Comparison of ENCODE assay signal across 8 cellular contexts in genomic region chr16:11796227-11797165, GRCh38. TPM values are rescaled to one million over a fixed set of nuclear protein-coding genes. Genes with fewer than 3 reads are reported as not detected.
A peak's percentile ranks its signal among the peaks of the same experiment; 100 is the strongest.
DNase-seq lines count a peak whose midpoint lies in the region; ATAC-seq and TF ChIP-seq lines count a peak whose summit lies in the region.

No MANE protein-coding gene starts in this region.

- H3K27me3 ChIP-seq in BLaER1 (no peaks in the 10 kb centered on the region), neuron (ENCODE audit: insufficient read depth, low read length) (no peaks in the 10 kb centered on the region)

- H3K36me3 Mint-ChIP-seq in activated naive CD8-positive, alpha-beta T cell, result no peaks in the 10 kb centered on the region
- no peaks in the 10 kb centered on the region for H3K36me3 Mint-ChIP-seq in glutamatergic neuron (ENCODE audit: unreplicated experiment)

- peak overlapping the region; percentile 93 for H3K4me3 ChIP-seq in BLaER1
- H3K4me3 ChIP-seq in neuron (ENCODE audit: low read length), result peak overlapping the region; percentile 91

- no peaks in the 10 kb centered on the region for H3K27me3 Mint-ChIP-seq in activated naive CD8-positive, alpha-beta T cell
- H3K27me3 Mint-ChIP-seq in glutamatergic neuron (ENCODE audit: unreplicated experiment), result peaks cover 10% of the 10 kb centered on the region

- H3K4me2 ChIP-seq in BLaER1, result peak overlapping the region; percentile 96

- H3K27ac ChIP-seq in BLaER1, result peak overlapping the region; percentile 96

- peaks cover 72% of the 10 kb centered on the region for H3K4me1 ChIP-seq in BLaER1
- peaks cover 19% of the 10 kb centered on the region for H3K4me1 ChIP-seq in neuron (ENCODE audit: insufficient read depth, low read length)

- H3K9me3 Mint-ChIP-seq in activated naive CD8-positive, alpha-beta T cell (ENCODE audit: low read depth), result no peaks in the 10 kb centered on the region
- peaks cover 14% of the 10 kb centered on the region for H3K9me3 Mint-ChIP-seq in glutamatergic neuron (ENCODE audit: unreplicated experiment)

- H3K4me3 Mint-ChIP-seq in activated naive CD8-positive, alpha-beta T cell, result peak overlapping the region; percentile 90
- peak overlapping the region; percentile 89 for H3K4me3 Mint-ChIP-seq in glutamatergic neuron (ENCODE audit: unreplicated experiment)

- TF ChIP-seq CTCF in GM20000 (IDR thresholded peaks at IDR 0.05; ENCODE audit: extremely low read depth, missing control alignments) (no peak), glutamatergic neuron (IDR thresholded peaks at IDR 0.05; ENCODE audit: partially characterized antibody, unreplicated experiment) (no peak)

- peaks cover 75% of the 10 kb centered on the region for H3K4me1 Mint-ChIP-seq in activated naive CD8-positive, alpha-beta T cell (ENCODE audit: low read depth)
- H3K4me1 Mint-ChIP-seq in glutamatergic neuron (ENCODE audit: low read depth, unreplicated experiment), result peaks cover 47% of the 10 kb centered on the region

- peak overlapping the region; percentile 96 for H3K9ac ChIP-seq in BLaER1

- peak overlapping the region; percentile 84 for H2AFZ ChIP-seq in neuron (ENCODE audit: low read depth, low read length)

- no peak for ATAC-seq in HG02981 (IDR thresholded peaks at IDR 0.05; ENCODE audit: unreplicated experiment)
- no peak for ATAC-seq in GM18858 (IDR thresholded peaks at IDR 0.05; ENCODE audit: unreplicated experiment)

- H4K20me1 ChIP-seq in BLaER1, result peaks cover 49% of the 10 kb centered on the region

- H3K36me3 ChIP-seq in BLaER1 (peaks cover 29% of the 10 kb centered on the region), neuron (ENCODE audit: insufficient read depth, low read length) (peaks cover 6% of the 10 kb centered on the region)

- DNase-seq in GM20000 (ENCODE audit: low spot score) (peak; percentile 37), M059J (ENCODE audit: low read depth) (peak; percentile 60), glutamatergic neuron (peak; percentile 75)

- no peaks in the 10 kb centered on the region for H3K9me3 ChIP-seq in BLaER1
- no peaks in the 10 kb centered on the region for H3K9me3 ChIP-seq in neuron (ENCODE audit: low read length)

- H3K27ac Mint-ChIP-seq in activated naive CD8-positive, alpha-beta T cell, result peak overlapping the region; percentile 90
- peak overlapping the region; percentile 91 for H3K27ac Mint-ChIP-seq in glutamatergic neuron (ENCODE audit: unreplicated experiment)

RNA-seq across cellular contexts. Expression of gene ZC3H7A, which starts 0.6 kb away (rescaled TPM):
- 17.4 and 40.2 TPM in 2 replicates for total RNA-seq in M059J (2014; rRNA removed; shearing (Covaris generic))
- total RNA-seq in glutamatergic neuron (ENCODE audit: unreplicated experiment), result 87.7 TPM

RNA-seq across cellular contexts. Expression of gene TXNDC11, which starts 53.8 kb away (rescaled TPM):
- 46.3 and 52.7 TPM in 2 replicates for total RNA-seq in M059J (2014; rRNA removed; shearing (Covaris generic))
- 18.4 TPM for total RNA-seq in glutamatergic neuron (ENCODE audit: unreplicated experiment)

RNA-seq across cellular contexts. Expression of gene RSL1D1, which starts 54.8 kb away (rescaled TPM):
- 186 and 260 TPM in 2 replicates for total RNA-seq in M059J (2014; rRNA removed; shearing (Covaris generic))
- 71.2 TPM for total RNA-seq in glutamatergic neuron (ENCODE audit: unreplicated experiment)
